Comparison of ENCODE assay signal across 10 cellular contexts in the genomic region with DNA sequence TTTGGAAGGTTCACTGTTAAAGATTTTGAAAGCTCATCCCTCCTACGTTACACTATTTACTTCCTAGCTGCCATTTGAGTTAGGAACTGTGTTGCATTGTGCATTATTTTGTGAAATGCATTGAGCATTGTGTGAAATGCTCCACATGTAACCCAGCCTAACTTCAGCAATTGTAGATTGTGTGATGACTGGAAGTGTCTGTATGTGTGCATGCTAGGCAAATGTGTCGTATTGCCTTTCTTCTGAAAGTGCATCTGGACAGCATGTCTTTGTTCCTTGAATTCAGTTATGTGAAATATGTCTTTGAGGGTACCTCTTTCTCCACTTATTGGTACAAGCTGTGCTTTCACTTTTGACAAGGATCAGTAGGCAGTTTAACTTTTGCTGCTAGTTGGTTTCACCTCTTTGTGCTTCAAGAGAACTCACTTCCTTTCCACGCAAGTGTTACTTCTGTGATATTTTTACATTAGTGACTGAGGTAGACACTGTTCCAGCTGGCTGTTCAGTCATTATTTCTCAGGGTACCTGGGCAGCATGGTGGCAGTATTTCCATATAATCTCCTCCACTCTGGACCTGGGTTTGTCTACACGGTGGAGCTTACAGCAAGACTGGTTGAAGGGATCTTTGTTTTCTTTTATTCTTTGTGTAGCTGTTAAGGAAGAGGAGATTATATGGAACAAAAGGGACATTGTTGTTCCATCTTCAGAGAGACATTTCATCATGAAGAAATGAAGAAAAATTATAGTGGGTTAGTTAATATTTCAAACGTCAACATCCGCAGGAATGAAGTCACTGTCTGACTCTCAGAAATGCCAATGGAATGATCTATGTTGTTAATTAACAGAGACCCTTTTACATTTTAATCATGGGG.
A peak's percentile ranks its signal among the peaks of the same experiment; 100 is the strongest.
DNase-seq lines count a peak whose midpoint lies in the region; ATAC-seq and TF ChIP-seq lines count a peak whose summit lies in the region.
"Had no signal": no experiment of that assay in that cellular context is flagged by ENCODE, and none has a peak within 500 bp of the region (broad histone marks: within the 10 kb centered on the region; RNA-seq: fewer than 3 reads in every experiment).

No MANE protein-coding gene starts in this region.

- H3K27me3 ChIP-seq in CD8-positive, alpha-beta T cell (ENCODE audit: insufficient read depth, low read length): no peaks in the 10 kb centered on the region

- CTCF ChIA-PET in CD8-positive, alpha-beta T cell (lab: Charles Lee): interaction anchor here (1.2 kb wide), 1 partner anchor 12 kb away, joined by 4 read pairs; no protein-coding TSS in a partner anchor

- H3K4me1 Mint-ChIP-seq in CD8-positive, alpha-beta T cell (ENCODE audit: low read depth): peaks cover 26% of the 10 kb centered on the region
- H3K4me1 Mint-ChIP-seq in activated naive CD8-positive, alpha-beta T cell (ENCODE audit: low read depth): peaks cover 20% of the 10 kb centered on the region
- H3K4me1 Mint-ChIP-seq in stimulated activated memory B cell treated with anti-CD40 and anti-IgM and Interleukin-4, amounts not matched to agents 10 μg/mL and 1 μg/mL and 100 μg/mL, for 72 hours: no peaks in the 10 kb centered on the region

- H3K9me3 ChIP-seq in CD8-positive, alpha-beta T cell (ENCODE audit: low read length): no peaks in the 10 kb centered on the region

- peak overlapping the region; percentile 42 for H3K4me3 Mint-ChIP-seq in CD8-positive, alpha-beta T cell
- peak overlapping the region; percentile 60 for H3K4me3 Mint-ChIP-seq in activated naive CD8-positive, alpha-beta T cell
- H3K4me3 Mint-ChIP-seq in stimulated activated memory B cell treated with anti-CD40 and anti-IgM and Interleukin-4, amounts not matched to agents 10 μg/mL and 1 μg/mL and 100 μg/mL, for 72 hours: no peak overlapping the region

- H3K36me3 ChIP-seq in CD8-positive, alpha-beta T cell (ENCODE audit: insufficient read depth, low read length): peaks cover 29% of the 10 kb centered on the region

- ATAC-seq in CD8-positive, alpha-beta T cell: peak; percentile 66
- ATAC-seq in GM19324 (IDR thresholded peaks at IDR 0.05; ENCODE audit: low FRiP score, unreplicated experiment) (peak; percentile 95), HG03039 (IDR thresholded peaks at IDR 0.05; ENCODE audit: unreplicated experiment) (peak; percentile 70)
- no peak for ATAC-seq in stimulated activated memory B cell treated with anti-CD40 and anti-IgM and Interleukin-4, amounts not matched to agents 10 μg/mL and 1 μg/mL and 100 μg/mL, for 72 hours

- H3K4me3 ChIP-seq in CD8-positive, alpha-beta T cell (ENCODE audit: low read depth, low read length): no peak overlapping the region
- H3K4me3 ChIP-seq: skin epidermis had no signal

- no peaks in the 10 kb centered on the region for H3K27me3 Mint-ChIP-seq in CD8-positive, alpha-beta T cell (ENCODE audit: low read depth)
- H3K27me3 Mint-ChIP-seq in activated naive CD8-positive, alpha-beta T cell: no peaks in the 10 kb centered on the region
- no peaks in the 10 kb centered on the region for H3K27me3 Mint-ChIP-seq in stimulated activated memory B cell treated with anti-CD40 and anti-IgM and Interleukin-4, amounts not matched to agents 10 μg/mL and 1 μg/mL and 100 μg/mL, for 72 hours

- DNase-seq in CD8-positive, alpha-beta T cell: no peak
- DNase-seq in NCI-H1092 treated with DMSO at 0.1 percent for 48 hours (lab: John Stamatoyannopoulos, UW): no peak
- no peak for DNase-seq in activated CD8-positive, alpha-beta memory T cell treated with anti-CD3 and anti-CD28 coated beads for 24 hours
- no peak for DNase-seq in activated CD4-positive, alpha-beta T cell treated with anti-CD3 and anti-CD28 coated beads for 48 hours
- DNase-seq: SIG-M5 had no signal

- no peak for TF ChIP-seq CTCF in CD8-positive, alpha-beta T cell (IDR thresholded peaks at IDR 0.05)

- H3K4me1 ChIP-seq in CD8-positive, alpha-beta T cell (ENCODE audit: insufficient read depth, low read length): peaks cover 16% of the 10 kb centered on the region

- intact Hi-C loops in CD8-positive, alpha-beta T cell (cut with DNase I, micrococcal nuclease): no loop called here

- no peaks in the 10 kb centered on the region for H3K9me3 Mint-ChIP-seq in CD8-positive, alpha-beta T cell
- no peaks in the 10 kb centered on the region for H3K9me3 Mint-ChIP-seq in activated naive CD8-positive, alpha-beta T cell (ENCODE audit: low read depth)
- no peaks in the 10 kb centered on the region for H3K9me3 Mint-ChIP-seq in stimulated activated memory B cell treated with anti-CD40 and anti-IgM and Interleukin-4, amounts not matched to agents 10 μg/mL and 1 μg/mL and 100 μg/mL, for 72 hours

- peak overlapping the region; percentile 93 for H3K27ac Mint-ChIP-seq in CD8-positive, alpha-beta T cell
- H3K27ac Mint-ChIP-seq in activated naive CD8-positive, alpha-beta T cell: peak overlapping the region; percentile 88
- H3K27ac Mint-ChIP-seq in stimulated activated memory B cell treated with anti-CD40 and anti-IgM and Interleukin-4, amounts not matched to agents 10 μg/mL and 1 μg/mL and 100 μg/mL, for 72 hours: no peak overlapping the region

- POLR2A ChIA-PET in CD8-positive, alpha-beta T cell (lab: Charles Lee): interaction anchor here (0.9 to 1.3 kb wide), 2 partner anchors 9 to 30 kb away, joined by 3 read pairs; no protein-coding TSS in a partner anchor

- H3K27ac ChIP-seq in CD8-positive, alpha-beta T cell (ENCODE audit: low read depth, low read length): peak overlapping the region; percentile 11
- H3K27ac ChIP-seq: skin epidermis had no signal

- H3K36me3 Mint-ChIP-seq in CD8-positive, alpha-beta T cell: peaks cover 84% of the 10 kb centered on the region
- H3K36me3 Mint-ChIP-seq in activated naive CD8-positive, alpha-beta T cell: peaks cover 21% of the 10 kb centered on the region
- H3K36me3 Mint-ChIP-seq in stimulated activated memory B cell treated with anti-CD40 and anti-IgM and Interleukin-4, amounts not matched to agents 10 μg/mL and 1 μg/mL and 100 μg/mL, for 72 hours: peaks cover 64% of the 10 kb centered on the region
